Comparison of ENCODE assay signal across 8 cellular contexts in the genomic region with DNA sequence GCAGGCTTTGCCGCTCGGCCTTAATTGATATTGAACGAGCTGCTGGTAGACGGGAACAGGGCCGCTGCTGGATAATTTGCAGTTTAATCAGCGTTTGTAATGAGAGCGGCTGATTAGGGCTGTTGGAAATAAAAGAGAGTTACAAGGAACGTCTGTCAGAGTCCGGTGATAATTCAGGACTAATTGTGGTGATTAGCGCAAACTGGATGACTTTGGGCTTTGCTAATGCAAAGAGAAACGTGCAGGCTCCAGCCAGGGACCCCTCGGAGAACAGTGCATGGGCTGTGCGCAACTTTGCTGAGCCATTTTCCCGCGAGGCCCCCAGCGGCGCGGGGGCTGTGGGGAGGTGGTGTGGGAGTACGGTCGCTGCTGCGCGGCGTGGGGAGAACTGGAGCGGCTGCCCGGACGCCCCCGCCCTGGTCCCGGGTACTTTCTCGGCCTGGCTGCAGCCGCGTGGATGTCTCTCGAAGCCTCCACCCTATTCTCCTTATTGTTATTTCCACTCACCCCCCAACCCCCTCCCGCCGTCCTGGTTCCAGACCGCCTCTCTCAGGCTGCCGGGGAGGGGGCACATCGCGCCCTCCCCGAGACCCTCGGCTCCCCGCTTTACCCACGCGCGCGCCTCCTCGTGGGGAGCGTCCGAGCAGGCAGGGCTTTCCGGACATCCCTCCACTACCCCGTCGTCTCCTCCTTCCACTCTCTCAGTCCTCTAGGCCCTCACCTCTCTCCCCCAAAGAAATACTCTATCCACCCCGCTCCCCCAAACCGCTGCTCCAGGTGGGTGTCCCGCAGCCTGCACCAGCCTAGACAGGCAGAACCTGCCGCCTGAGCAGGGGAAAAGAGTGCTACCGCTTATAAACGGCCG.
DNase-seq lines count a peak whose midpoint lies in the region; TF ChIP-seq lines count a peak whose summit lies in the region.

No MANE protein-coding gene starts in this region.

- H3K9me3 Mint-ChIP-seq in IgD-negative memory B cell: no peaks in the 10 kb centered on the region

- H3K4me1 ChIP-seq in esophagus squamous epithelium: peaks cover 0 to 16% (median 3%) of the 10 kb centered on the region in 3 donors

- H3K79me2 ChIP-seq in neural cell (replicated peaks; ENCODE audit: insufficient read depth, low read length): no peaks in the 10 kb centered on the region

- no peaks in the 10 kb centered on the region for H3K9me2 ChIP-seq in neural cell (ENCODE audit: insufficient read depth, low read length)

- H3K36me3 Mint-ChIP-seq in IgD-negative memory B cell: no peaks in the 10 kb centered on the region

- H3K36me3 ChIP-seq in esophagus squamous epithelium (no peaks in the 10 kb centered on the region), neural cell (ENCODE audit: insufficient read depth, low read length) (no peaks in the 10 kb centered on the region)

- no peak overlapping the region for H3K9ac ChIP-seq in neural cell (ENCODE audit: low read length)

- peaks cover 0 to 44% (median 0%) of the 10 kb centered on the region in 4 donors for H3K27me3 ChIP-seq in esophagus squamous epithelium
- peaks cover 90% of the 10 kb centered on the region for H3K27me3 ChIP-seq in neural cell (ENCODE audit: insufficient read depth, low read depth, low read length)

- H2AFZ ChIP-seq in neural cell (ENCODE audit: low read depth, low read length): no peak overlapping the region

- H3K4me3 ChIP-seq in esophagus squamous epithelium (peak overlapping the region; percentile 24 to 64 (median 40)), neural cell (ENCODE audit: low read length) (peak overlapping the region; percentile 56)

- H3K9me3 ChIP-seq in esophagus squamous epithelium (no peaks in the 10 kb centered on the region), neural cell (ENCODE audit: low read length) (no peaks in the 10 kb centered on the region)

- peaks cover 19% of the 10 kb centered on the region for H3K27me3 Mint-ChIP-seq in IgD-negative memory B cell

- TF ChIP-seq RAD21 in neural cell (conservative IDR thresholded peaks at IDR 0.05): no peak

- no peak overlapping the region for H3K4me2 ChIP-seq in neural cell (ENCODE audit: low read length)

- intact Hi-C loops in esophagus squamous epithelium (cut with DNase I): no loop called here

- 12 to 14% methylated on average over 44 of the region's 58 CpGs for WGBS in esophagus squamous epithelium, 2 donors

- TF ChIP-seq POLR2A in esophagus squamous epithelium (IDR thresholded peaks at IDR 0.05): no peak

- TF ChIP-seq EP300 in neural cell (conservative IDR thresholded peaks at IDR 0.05; ENCODE audit: poor library complexity, severe bottlenecking): no peak

- no peaks in the 10 kb centered on the region for H3F3A ChIP-seq in neural cell (ENCODE audit: insufficient read depth, low read length, poor library complexity, severe bottlenecking)

- DNase-seq in AG20443 (ENCODE audit: low spot score) (peak; percentile 46), esophagus squamous epithelium (lab: John Stamatoyannopoulos, UW) (no peak), NCI-H1105 treated with DMSO at 0.1 percent for 48 hours (lab: John Stamatoyannopoulos, UW) (no peak), HuH-7 (ENCODE audit: low spot score) (no peak)
- DNase-seq in activated effector memory CD4-positive, alpha-beta T cell treated with Interleukin-2 at 50 U/mL for 16 hours: no peak
- no peak for DNase-seq in activated CD4-positive, CD25-positive, alpha-beta regulatory T cell (lab: John Stamatoyannopoulos, UW)

- H3K4me1 Mint-ChIP-seq in IgD-negative memory B cell: peaks cover 5 to 8% (median 5%) of the 10 kb centered on the region in 3 donors

- H4K20me1 ChIP-seq in neural cell (ENCODE audit: insufficient read depth): no peaks in the 10 kb centered on the region

- H3K4me3 Mint-ChIP-seq in IgD-negative memory B cell: peak overlapping the region; percentile 76 to 94 (median 88)

- no peak for TF ChIP-seq CTCF in esophagus squamous epithelium (IDR thresholded peaks at IDR 0.05)
- TF ChIP-seq CTCF in neural cell (IDR thresholded peaks at IDR 0.05; ENCODE audit: poor library complexity, severe bottlenecking): no peak

- H3K27ac ChIP-seq in esophagus squamous epithelium: peak overlapping the region in 1 of 4 donors; percentile 6
- H3K27ac ChIP-seq in neural cell (ENCODE audit: low read length): no peak overlapping the region

- H3K27ac Mint-ChIP-seq in IgD-negative memory B cell: no peak overlapping the region

TF ChIP-seq in neural cell, 6 proteins besides CTCF, POLR2A, EP300 and RAD21:
- TF ChIP-seq MXI1 (conservative IDR thresholded peaks at IDR 0.05; ENCODE audit: poor library complexity, severe bottlenecking) (no peak), TAF1 (IDR thresholded peaks at IDR 0.05; ENCODE audit: low read depth) (no peak), SMC3 (conservative IDR thresholded peaks at IDR 0.05; ENCODE audit: poor library complexity) (no peak), POLR2AphosphoS5 (IDR thresholded peaks at IDR 0.05) (no peak), EZH2 (IDR thresholded peaks at IDR 0.05; ENCODE audit: borderline replicate concordance, insufficient read depth, low read length, poor library complexity, severe bottlenecking) (no peak), REST (IDR thresholded peaks at IDR 0.05; ENCODE audit: borderline replicate concordance) (no peak)
